ENCODE assay signal across 8 cellular contexts in genomic region chr1:64823691-64824476, GRCh38.
DNase-seq lines count a peak whose midpoint lies in the region; ATAC-seq and TF ChIP-seq lines count a peak whose summit lies in the region.

No MANE protein-coding gene starts in this region.

- H3K36me3 ChIP-seq in colonic mucosa (no peaks in the 10 kb centered on the region), left lung (no peaks in the 10 kb centered on the region)

- H3K4me3 Mint-ChIP-seq in activated B cell treated with CpG ODN at 0.5 μM for 24 hours: no peak overlapping the region

- peaks cover 22% of the 10 kb centered on the region for H3K4me1 Mint-ChIP-seq in activated B cell treated with CpG ODN at 0.5 μM for 24 hours

- H3K4me1 ChIP-seq in colonic mucosa (no peaks in the 10 kb centered on the region), left lung (no peaks in the 10 kb centered on the region)

- H3K9me3 Mint-ChIP-seq in activated B cell treated with CpG ODN at 0.5 μM for 24 hours: no peaks in the 10 kb centered on the region

- CTCF ChIA-PET in activated B cell treated with CpG ODN at 0.5 μM for 24 hours (lab: Charles Lee): interaction anchor here (0.8 to 2.8 kb wide), 11 partner anchors 9 to 555 kb away, joined by 3 to 9 read pairs (median 4); no protein-coding TSS in a partner anchor

- intact Hi-C loops in activated B cell treated with CpG ODN at 0.5 μM for 24 hours (cut with micrococcal nuclease): loop anchor here (1.0 to 5.0 kb wide), 5 partner anchors 79 to 1207 kb away; partner anchors contain the start of gene RAVER2
- intact Hi-C loops in colonic mucosa (cut with DNase I): loop anchor here (2.0 kb wide), 2 partner anchors 79 to 139 kb away; partner anchors contain the start of gene RAVER2
- intact Hi-C loops in left lung (cut with DNase I): loop anchor here in 1 of 2 donors (5.0 kb wide), 1 partner anchor 137 kb away; no protein-coding TSS in a partner anchor

- POLR2A ChIA-PET in activated B cell treated with CpG ODN at 0.5 μM for 24 hours (lab: Charles Lee): interaction anchor here (0.6 kb wide), 1 partner anchor 94 kb away, joined by 3 read pairs; no protein-coding TSS in a partner anchor

- DNase-seq in DMS53 (lab: John Stamatoyannopoulos, UW): peak; percentile 93
- peak; percentile 89 for DNase-seq in NCI-H2227 (lab: John Stamatoyannopoulos, UW; ENCODE audit: unreplicated experiment)
- no peak for DNase-seq in activated B cell treated with CpG ODN at 0.5 μM for 24 hours
- peak; percentile 82 for DNase-seq in colonic mucosa
- DNase-seq in left lung: no peak
- DNase-seq in stimulated activated CD4-positive, alpha-beta T cell treated with anti-CD3 and anti-CD28 coated beads, Interleukin-4, amount 100 ng/mL, for 48 hours (ENCODE audit: low read depth in 2 of 2): peak; percentile 34 to 36
- no peak for DNase-seq in GM19240 (ENCODE audit: insufficient read length, low spot score)

- no peaks in the 10 kb centered on the region for H3K9me3 ChIP-seq in colonic mucosa
- H3K9me3 ChIP-seq in left lung: no peaks in the 10 kb centered on the region

- no peak overlapping the region for H3K9ac ChIP-seq in colonic mucosa (ENCODE audit: low read depth in 2 of 2, low read length in 2 of 2)

- H3K4me3 ChIP-seq in colonic mucosa (no peak overlapping the region), left lung (no peak overlapping the region)

- no peak overlapping the region for H3K27ac ChIP-seq in colonic mucosa
- no peak overlapping the region for H3K27ac ChIP-seq in left lung

- TF ChIP-seq CTCF in activated B cell treated with CpG ODN at 0.5 μM for 24 hours (IDR thresholded peaks at IDR 0.05) (no peak), colonic mucosa (IDR thresholded peaks at IDR 0.05) (peak; percentile 90), left lung (IDR thresholded peaks at IDR 0.05) (peak; percentile 61 to 76)

- peak; percentile 45 for ATAC-seq in HG02798 (IDR thresholded peaks at IDR 0.05; ENCODE audit: poor library complexity, unreplicated experiment)
- ATAC-seq in activated B cell treated with CpG ODN at 0.5 μM for 24 hours (ENCODE audit: low read depth): peak; percentile 54
- peak; percentile 95 for ATAC-seq in left lung

- H3K27ac Mint-ChIP-seq in activated B cell treated with CpG ODN at 0.5 μM for 24 hours: no peak overlapping the region

- H3K27me3 Mint-ChIP-seq in activated B cell treated with CpG ODN at 0.5 μM for 24 hours: no peaks in the 10 kb centered on the region

- H3K27me3 ChIP-seq in colonic mucosa (no peaks in the 10 kb centered on the region), left lung (no peaks in the 10 kb centered on the region)

- no peaks in the 10 kb centered on the region for H3K36me3 Mint-ChIP-seq in activated B cell treated with CpG ODN at 0.5 μM for 24 hours (ENCODE audit: low read depth)

Comparison
In these comparisons a context has a peak if more than half of its experiments do, and no peak if none do; other contexts are left out.
1. DNase-seq: peak in DMS53 (single experiment), NCI-H2227 (single experiment), colonic mucosa (single experiment) and stimulated activated CD4-positive, alpha-beta T cell treated with anti-CD3 and anti-CD28 coated beads, Interleukin-4, amount 100 ng/mL, for 48 hours (2 of 2); none in activated B cell treated with CpG ODN at 0.5 μM for 24 hours (single experiment), left lung (0 of 2) and GM19240 (single experiment).
2. ATAC-seq: peak in every context shown above with its lines; median percentile 95 in left lung; 54 in activated B cell treated with CpG ODN at 0.5 μM for 24 hours; 45 in HG02798.